22 cellular contexts compared by ENCODE assay signal in genomic region chr13:111020546-111020945, GRCh38.
"Had no signal": no experiment of that assay in that cellular context is flagged by ENCODE, and none has a peak within 500 bp of the region (broad histone marks: within the 10 kb centered on the region; RNA-seq: fewer than 3 reads in every experiment).

No MANE protein-coding gene starts in this region.

- DNase-seq: cortex of kidney; dorsolateral prefrontal cortex; effector CD4-positive, alpha-beta T cell; head of caudate nucleus; mucosa of descending colon; naive thymus-derived CD4-positive, alpha-beta T cell; right lobe of liver; small intestine; stimulated activated CD4-positive, alpha-beta T cell treated with anti-CD3 and anti-CD28 coated beads, Interleukin-15, amount 100 ng/mL, for 24 hours; stimulated activated CD4-positive, alpha-beta T cell treated with anti-CD3 and anti-CD28 coated beads, Interleukin-2, amount 100 ng/mL, for 48 hours; stimulated activated naive CD4-positive, alpha-beta T cell; stimulated activated naive CD8-positive, alpha-beta T cell treated with anti-CD3 and anti-CD28 coated beads, Interleukin-15, amount 100 ng/mL, for 72 hours; transverse colon had no signal

- ATAC-seq: left lobe of liver; mucosa of descending colon; naive thymus-derived CD4-positive, alpha-beta T cell; stimulated activated naive CD8-positive, alpha-beta T cell treated with anti-CD3 and anti-CD28 coated beads, Interleukin-15, amount 100 ng/mL, for 72 hours had no signal

- H3K4me1 ChIP-seq: neural progenitor cell, parathyroid adenoma, right lobe of liver, suprapubic skin, transverse colon, vagina had no signal

- H3K4me2 ChIP-seq: neural progenitor cell had no signal

- H3K9ac ChIP-seq: neural progenitor cell, parathyroid adenoma had no signal

- H3K4me3 ChIP-seq: dorsolateral prefrontal cortex, lung, mucosa of descending colon, neural progenitor cell, right lobe of liver, suprapubic skin, transverse colon, vagina had no signal

- H3K27ac Mint-ChIP-seq: mesothelial cell of epicardium; naive thymus-derived CD4-positive, alpha-beta T cell; nephron; neural progenitor cell; progenitor cell of endocrine pancreas; stimulated activated naive CD8-positive, alpha-beta T cell treated with anti-CD3 and anti-CD28 coated beads, Interleukin-15, amount 100 ng/mL, for 72 hours had no signal

- H3K27ac ChIP-seq: dorsolateral prefrontal cortex, neural progenitor cell, parathyroid adenoma, right lobe of liver, suprapubic skin, transverse colon, vagina had no signal

- H3K36me3 ChIP-seq: neural progenitor cell, right lobe of liver, suprapubic skin, transverse colon, vagina had no signal

- H3K36me3 Mint-ChIP-seq: mesothelial cell of epicardium, neural progenitor cell had no signal

- H3K27me3 Mint-ChIP-seq: progenitor cell of endocrine pancreas had no signal

- H3K27me3 ChIP-seq: neural progenitor cell, right lobe of liver, suprapubic skin, transverse colon, vagina had no signal

- H3K4me3 Mint-ChIP-seq: mesothelial cell of epicardium; naive thymus-derived CD4-positive, alpha-beta T cell; nephron; neural progenitor cell; stimulated activated naive CD8-positive, alpha-beta T cell treated with anti-CD3 and anti-CD28 coated beads, Interleukin-15, amount 100 ng/mL, for 72 hours had no signal

- H3K4me1 Mint-ChIP-seq: mesothelial cell of epicardium; nephron; neural progenitor cell; stimulated activated naive CD8-positive, alpha-beta T cell treated with anti-CD3 and anti-CD28 coated beads, Interleukin-15, amount 100 ng/mL, for 72 hours had no signal

- H2AFZ ChIP-seq: neural progenitor cell, parathyroid adenoma had no signal

- H3K79me2 ChIP-seq: parathyroid adenoma had no signal
